ENCODE assay signal across 2 cellular contexts in genomic region chr6:134532694-134533624, GRCh38.
TF ChIP-seq lines count a peak whose summit lies in the region.

No MANE protein-coding gene starts in this region.

TF ChIP-seq in IMR-90, 13 proteins besides CTCF, POLR2A, EP300 and RAD21:
- TF ChIP-seq USF2 (IDR thresholded peaks at IDR 0.05; ENCODE audit: low read depth, low read length) (no peak), CEBPB (IDR thresholded peaks at IDR 0.05; ENCODE audit: low read depth, low read length) (no peak), NFE2L2 (IDR thresholded peaks at IDR 0.05; ENCODE audit: low read depth, low read length) (no peak), MXI1 (IDR thresholded peaks at IDR 0.05; ENCODE audit: borderline replicate concordance, low read depth, low read length) (no peak), FOS (IDR thresholded peaks at IDR 0.05; ENCODE audit: low read depth, low read length) (no peak), SMC3 (IDR thresholded peaks at IDR 0.05; ENCODE audit: low read depth, low read length) (no peak), RFX5 (IDR thresholded peaks at IDR 0.05; ENCODE audit: low read depth, low read length) (no peak), BHLHE40 (IDR thresholded peaks at IDR 0.05; ENCODE audit: low read depth, low read length) (no peak), MAZ (IDR thresholded peaks at IDR 0.05; ENCODE audit: borderline replicate concordance, low read depth, low read length) (no peak), CHD1 (IDR thresholded peaks at IDR 0.05; ENCODE audit: low read depth, low read length) (no peak), MAFK (IDR thresholded peaks at IDR 0.05; ENCODE audit: low read depth, low read length) (no peak), RCOR1 (IDR thresholded peaks at IDR 0.05; ENCODE audit: insufficient replicate concordance, low read length) (no peak)
- TF ChIP-seq, protein P1, sequence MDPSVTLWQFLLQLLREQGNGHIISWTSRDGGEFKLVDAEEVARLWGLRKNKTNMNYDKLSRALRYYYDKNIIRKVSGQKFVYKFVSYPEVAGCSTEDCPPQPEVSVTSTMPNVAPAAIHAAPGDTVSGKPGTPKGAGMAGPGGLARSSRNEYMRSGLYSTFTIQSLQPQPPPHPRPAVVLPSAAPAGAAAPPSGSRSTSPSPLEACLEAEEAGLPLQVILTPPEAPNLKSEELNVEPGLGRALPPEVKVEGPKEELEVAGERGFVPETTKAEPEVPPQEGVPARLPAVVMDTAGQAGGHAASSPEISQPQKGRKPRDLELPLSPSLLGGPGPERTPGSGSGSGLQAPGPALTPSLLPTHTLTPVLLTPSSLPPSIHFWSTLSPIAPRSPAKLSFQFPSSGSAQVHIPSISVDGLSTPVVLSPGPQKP (IDR thresholded peaks at IDR 0.05; ENCODE audit: borderline replicate concordance, low read depth, low read length), result no peak

TF ChIP-seq in HEK293T, 16 proteins besides CTCF, POLR2A, EP300 and RAD21:
- TF ChIP-seq L3MBTL2 (conservative IDR thresholded peaks at IDR 0.05) (no peak), TARDBP (IDR thresholded peaks at IDR 0.05) (no peak), NFRKB (IDR thresholded peaks at IDR 0.05) (no peak), CTBP1 (IDR thresholded peaks at IDR 0.05; ENCODE audit: borderline replicate concordance) (no peak), FOXM1 (IDR thresholded peaks at IDR 0.05; ENCODE audit: borderline replicate concordance) (no peak), LEF1 (IDR thresholded peaks at IDR 0.05; ENCODE audit: borderline replicate concordance) (no peak), SP1 (IDR thresholded peaks at IDR 0.05) (no peak), ELF4 (IDR thresholded peaks at IDR 0.05) (no peak), SUZ12 (IDR thresholded peaks at IDR 0.05) (no peak)
